1 cellular context compared by ENCODE assay signal in the genomic region with DNA sequence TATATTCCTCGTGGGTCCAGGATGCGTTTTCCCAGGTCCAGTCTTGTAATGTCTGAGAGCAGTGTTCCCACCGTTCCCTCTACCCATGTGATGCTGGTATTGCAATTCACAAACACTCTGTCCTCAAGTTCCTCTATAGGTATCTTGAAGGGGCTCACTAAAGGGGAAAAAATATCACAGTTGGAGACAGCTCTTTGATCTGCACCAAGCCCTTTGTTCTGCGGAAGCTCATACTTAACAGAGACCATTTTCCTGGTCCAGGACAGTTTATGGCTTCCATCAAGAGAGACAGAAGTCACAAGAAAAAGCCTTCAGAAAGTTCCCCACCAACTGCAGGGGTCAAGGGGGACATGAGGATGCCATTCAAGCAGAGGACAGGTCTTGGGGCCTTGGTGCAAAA.
TF ChIP-seq lines count a peak whose summit lies in the region.

No MANE protein-coding gene starts in this region.

TF ChIP-seq in K562, 482 proteins besides CTCF, POLR2A, EP300 and RAD21:
- TF ChIP-seq CEBPB (tag; IDR thresholded peaks at IDR 0.05) (no peak), ZNF445 (CRISPR knock-in tag; IDR thresholded peaks at IDR 0.05; ENCODE audit: low read depth) (no peak), NR4A1 (CRISPR knock-in tag; IDR thresholded peaks at IDR 0.05) (no peak), NR4A1 (tag; IDR thresholded peaks at IDR 0.05) (no peak)
